ENCODE assay signal across 29 cellular contexts in genomic region chr2:168294409-168294808, GRCh38.
"Had no signal": no experiment of that assay in that cellular context is flagged by ENCODE, and none has a peak within 500 bp of the region (broad histone marks: within the 10 kb centered on the region; RNA-seq: fewer than 3 reads in every experiment).

No MANE protein-coding gene starts in this region.

- H3K27me3 ChIP-seq: adrenal gland, ascending aorta, body of pancreas, brain microvascular endothelial cell, breast epithelium, cardiac muscle cell had no signal

- H3K4me3 ChIP-seq: adrenal gland, ascending aorta, body of pancreas, breast epithelium, cardiac muscle cell had no signal

- H3K36me3 ChIP-seq: adrenal gland, ascending aorta, brain microvascular endothelial cell, breast epithelium, cardiac muscle cell had no signal

- H3K27ac ChIP-seq: adrenal gland, ascending aorta, body of pancreas, brain microvascular endothelial cell, breast epithelium, cardiac muscle cell had no signal

- H3K9me3 ChIP-seq: adrenal gland, ascending aorta, body of pancreas, breast epithelium had no signal

- DNase-seq: activated effector memory CD4-positive, alpha-beta T cell treated with anti-CD3 and anti-CD28 coated beads, Interleukin-2, amount 50 U/mL, for 16 hours; activated effector memory CD4-positive, alpha-beta T cell treated with Interleukin-2 at 50 U/mL for 16 hours; activated gamma-delta T cell; activated gamma-delta T cell treated with Interleukin-2 at 50 U/mL for 16 hours; activated naive CD4-positive, alpha-beta T cell; activated naive CD4-positive, alpha-beta T cell treated with anti-CD3 and anti-CD28 coated beads for 36 hours; activated naive CD4-positive, alpha-beta T cell treated with anti-CD3 and anti-CD28 coated beads, Interleukin-2, amount 10 ng/mL, durations not matched to agents 7 days and 5 days; activated naive CD4-positive, alpha-beta T cell treated with anti-CD3 and anti-CD28 coated beads, Interleukin-2, amount 50 U/mL, for 16 hours; activated naive CD4-positive, alpha-beta T cell treated with Interleukin-2 at 50 U/mL for 16 hours; activated naive CD8-positive, alpha-beta T cell treated with anti-CD3 and anti-CD28 coated beads for 36 hours; activated naive CD8-positive, alpha-beta T cell treated with anti-CD3 and anti-CD28 coated beads, Interleukin-2, amount 10 ng/mL, durations not matched to agents 7 days and 5 days; activated naive CD8-positive, alpha-beta T cell treated with anti-CD3 and anti-CD28 coated beads, Interleukin-2, amount 50 U/mL, for 24 hours; activated T-cell treated with anti-CD3 and anti-CD28 coated beads, Interleukin-2, amount 50 U/mL, for 24 hours; activated T-cell treated with anti-CD3 and anti-CD28 coated beads, Interleukin-2, amount 50 U/mL, for 4 hours; activated T-cell treated with anti-CD3 and anti-CD28 coated beads, Interleukin-2, amount 50 U/mL, for 48 hours; activated T-cell treated with anti-CD3 and anti-CD28 coated beads, Interleukin-2, amount 50 U/mL, for 72 hours; adrenal gland; amniotic stem cell; amygdala; anterior cingulate cortex; aorta; body of pancreas; brain microvascular endothelial cell; caudate nucleus; central memory CD4-positive, alpha-beta T cell; cerebellar nuclear complex had no signal
